Comparison of ENCODE assay signal across 21 cellular contexts in genomic region chr14:37939442-37940028, GRCh38.
"Had no signal": no experiment of that assay in that cellular context is flagged by ENCODE, and none has a peak within 500 bp of the region (broad histone marks: within the 10 kb centered on the region; RNA-seq: fewer than 3 reads in every experiment).

No MANE protein-coding gene starts in this region.

- ATAC-seq: heart right ventricle; left cardiac atrium; left lung; mucosa of descending colon; naive thymus-derived CD4-positive, alpha-beta T cell; natural killer cell treated with Interleukin-12 subunit alpha and Interleukin-12 subunit beta and Interleukin-15 and Interleukin-18, amount 100 ng/mL, for 72 hours; sciatic nerve; stimulated activated effector memory CD8-positive, alpha-beta T cell treated with anti-CD3 and anti-CD28 coated beads, Interleukin-12 subunit alpha, Interleukin-12 subunit beta, amount 100 ng/mL, for 72 hours had no signal

- FAIRE-seq: keratinocyte had no signal

- H3K4me2 ChIP-seq: hepatocyte had no signal

- H3K4me1 ChIP-seq: heart right ventricle, left lung, right atrium auricular region, spleen, suprapubic skin, uterus had no signal

- H3K9me3 ChIP-seq: mucosa of descending colon, ovary, right atrium auricular region, suprapubic skin, uterus had no signal

- H3K4me3 ChIP-seq: heart right ventricle, hepatocyte, left lung, lung, mucosa of descending colon, ovary, right atrium auricular region, skin epidermis, spleen, suprapubic skin, uterus had no signal

- H3K27me3 ChIP-seq: heart right ventricle, hepatocyte, left lung, ovary, right atrium auricular region, spleen, suprapubic skin, uterus had no signal

- DNase-seq: heart right ventricle; kidney glomerular epithelial cell; left cardiac atrium; left lung; midbrain; mucosa of descending colon; naive thymus-derived CD4-positive, alpha-beta T cell; ovary; spleen; stimulated activated CD4-positive, alpha-beta T cell treated with anti-CD3 and anti-CD28 coated beads, Interleukin-4, amount 100 ng/mL, for 24 hours; stimulated activated naive CD4-positive, alpha-beta T cell; uterus had no signal

- H2AFZ ChIP-seq: hepatocyte had no signal

- H3K36me3 ChIP-seq: heart right ventricle, left lung, ovary, right atrium auricular region, spleen, suprapubic skin, uterus had no signal

- H3K27ac ChIP-seq: heart right ventricle, hepatocyte, left lung, ovary, right atrium auricular region, skin epidermis, spleen, suprapubic skin, uterus had no signal

- H3K79me2 ChIP-seq: hepatocyte had no signal
